Comparison of ENCODE assay signal across 21 cellular contexts in genomic region chr2:97747285-97747684, GRCh38. TPM values are rescaled to one million over a fixed set of nuclear protein-coding genes. Genes with fewer than 3 reads are reported as not detected.
DNase-seq lines count a peak whose midpoint lies in the region; ATAC-seq and TF ChIP-seq lines count a peak whose summit lies in the region.
"Had no signal": no experiment of that assay in that cellular context is flagged by ENCODE, and none has a peak within 500 bp of the region (broad histone marks: within the 10 kb centered on the region; RNA-seq: fewer than 3 reads in every experiment).

No MANE protein-coding gene starts in this region.

- H3K4me3 Mint-ChIP-seq in CD4-positive, alpha-beta T cell: no peak overlapping the region
- peak overlapping the region; percentile 11 for H3K4me3 Mint-ChIP-seq in activated naive CD8-positive, alpha-beta T cell treated with anti-CD3 and anti-CD28 coated beads, Interleukin-2, amount 10 ng/mL, durations not matched to agents 7 days and 5 days
- H3K4me3 Mint-ChIP-seq in naive thymus-derived CD8-positive, alpha-beta T cell: peak overlapping the region in 1 of 10 donors; percentile 22
- H3K4me3 Mint-ChIP-seq: activated naive CD4-positive, alpha-beta T cell treated with anti-CD3 and anti-CD28 coated beads for 36 hours; mesothelial cell of epicardium had no signal

- TF ChIP-seq POLR2A in GM18505 (IDR thresholded peaks at IDR 0.05; ENCODE audit: borderline replicate concordance, extremely low read depth, insufficient read depth, insufficient read length): peak; percentile 23

- peak overlapping the region; percentile 4 for H3K27ac Mint-ChIP-seq in CD4-positive, alpha-beta T cell
- peak overlapping the region; percentile 67 for H3K27ac Mint-ChIP-seq in activated naive CD8-positive, alpha-beta T cell treated with anti-CD3 and anti-CD28 coated beads, Interleukin-2, amount 10 ng/mL, durations not matched to agents 7 days and 5 days
- H3K27ac Mint-ChIP-seq in naive thymus-derived CD8-positive, alpha-beta T cell: peak overlapping the region in 9 of 10 donors; percentile 6 to 80 (median 55)
- H3K27ac Mint-ChIP-seq: activated naive CD4-positive, alpha-beta T cell treated with anti-CD3 and anti-CD28 coated beads for 36 hours had no signal

- no peak for DNase-seq in CD4-positive, alpha-beta T cell
- no peak for DNase-seq in activated naive CD8-positive, alpha-beta T cell treated with anti-CD3 and anti-CD28 coated beads, Interleukin-2, amount 10 ng/mL, durations not matched to agents 7 days and 5 days
- no peak for DNase-seq in naive thymus-derived CD8-positive, alpha-beta T cell
- DNase-seq in pons (ENCODE audit: low spot score): no peak
- DNase-seq: activated naive CD4-positive, alpha-beta T cell treated with anti-CD3 and anti-CD28 coated beads for 36 hours; BE2C; brain microvascular endothelial cell; DMS79; esophagus squamous epithelium; kidney glomerular epithelial cell; NCI-H2081 treated with DMSO at 0.1 percent for 48 hours; NCI-H774; Peyer's patch; stimulated activated CD4-positive, alpha-beta T cell treated with anti-CD3 and anti-CD28 coated beads, Interleukin-4, amount 100 ng/mL, for 4 hours had no signal

- H3K27me3 ChIP-seq in CD4-positive, alpha-beta T cell (ENCODE audit: control insufficient read depth, insufficient read depth, low read length): no peaks in the 10 kb centered on the region
- H3K27me3 ChIP-seq: BE2C, brain microvascular endothelial cell, esophagus squamous epithelium, hepatocyte, Peyer's patch had no signal

- no peak for ATAC-seq in CD4-positive, alpha-beta T cell (ENCODE audit: poor library complexity)
- ATAC-seq in GM18505 (IDR thresholded peaks at IDR 0.05; ENCODE audit: unreplicated experiment) (no peak), HG03342 (IDR thresholded peaks at IDR 0.05; ENCODE audit: unreplicated experiment) (no peak), HG02678 (IDR thresholded peaks at IDR 0.05; ENCODE audit: unreplicated experiment) (no peak)
- peak; percentile 8 for ATAC-seq in activated naive CD8-positive, alpha-beta T cell treated with anti-CD3 and anti-CD28 coated beads, Interleukin-2, amount 10 ng/mL, durations not matched to agents 7 days and 5 days (ENCODE audit: low read depth)
- no peak for ATAC-seq in naive thymus-derived CD8-positive, alpha-beta T cell

- intact Hi-C loops in CD4-positive, alpha-beta T cell (cut with DNase I, micrococcal nuclease): no loop called here

- no peak for TF ChIP-seq CTCF in CD4-positive, alpha-beta T cell (IDR thresholded peaks at IDR 0.05)

- POLR2A ChIA-PET in CD4-positive, alpha-beta T cell (lab: Charles Lee): interaction anchor here (1.7 to 3.3 kb wide), 2 partner anchors 29 to 34 kb away, joined by 6 to 18 read pairs; partner anchors contain the start of gene ZAP70
- POLR2A ChIA-PET in activated naive CD8-positive, alpha-beta T cell treated with anti-CD3 and anti-CD28 coated beads, Interleukin-2, amount 10 ng/mL, durations not matched to agents 7 days and 5 days (lab: Charles Lee): interaction anchor here (0.6 to 1.2 kb wide), 2 partner anchors 28 to 49 kb away, joined by 3 to 5 read pairs; no protein-coding TSS in a partner anchor
- POLR2A ChIA-PET in naive thymus-derived CD8-positive, alpha-beta T cell (lab: Charles Lee): interaction anchor here (0.7 to 1.3 kb wide), 2 partner anchors 14 to 157 kb away, joined by 3 read pairs; no protein-coding TSS in a partner anchor

- no peak overlapping the region for H3K27ac ChIP-seq in CD4-positive, alpha-beta T cell (ENCODE audit: low read depth, low read length)
- H3K27ac ChIP-seq: brain microvascular endothelial cell, hepatocyte, Peyer's patch, thoracic aorta had no signal

- no peaks in the 10 kb centered on the region for H3K9me3 ChIP-seq in CD4-positive, alpha-beta T cell (ENCODE audit: control insufficient read depth, low read length)
- H3K9me3 ChIP-seq: BE2C, esophagus squamous epithelium, Peyer's patch, thoracic aorta had no signal

- peaks cover 56% of the 10 kb centered on the region for H3K4me1 Mint-ChIP-seq in CD4-positive, alpha-beta T cell (ENCODE audit: low read depth)
- H3K4me1 Mint-ChIP-seq in activated naive CD8-positive, alpha-beta T cell treated with anti-CD3 and anti-CD28 coated beads, Interleukin-2, amount 10 ng/mL, durations not matched to agents 7 days and 5 days: peaks cover 42% of the 10 kb centered on the region
- H3K4me1 Mint-ChIP-seq in naive thymus-derived CD8-positive, alpha-beta T cell: peaks cover 32 to 61% (median 59%) of the 10 kb centered on the region in 4 donors

- CTCF ChIA-PET in CD4-positive, alpha-beta T cell (lab: Charles Lee): interaction anchor here (2.1 kb wide), 1 partner anchor 38 kb away, joined by 23 read pairs; no protein-coding TSS in a partner anchor

- H3K27me3 Mint-ChIP-seq in CD4-positive, alpha-beta T cell: no peaks in the 10 kb centered on the region
- no peaks in the 10 kb centered on the region for H3K27me3 Mint-ChIP-seq in activated naive CD8-positive, alpha-beta T cell treated with anti-CD3 and anti-CD28 coated beads, Interleukin-2, amount 10 ng/mL, durations not matched to agents 7 days and 5 days
- H3K27me3 Mint-ChIP-seq in naive thymus-derived CD8-positive, alpha-beta T cell: no peaks in the 10 kb centered on the region

- peaks cover 13% of the 10 kb centered on the region for H3K36me3 Mint-ChIP-seq in CD4-positive, alpha-beta T cell (ENCODE audit: low read depth)
- H3K36me3 Mint-ChIP-seq in activated naive CD8-positive, alpha-beta T cell treated with anti-CD3 and anti-CD28 coated beads, Interleukin-2, amount 10 ng/mL, durations not matched to agents 7 days and 5 days: peaks cover 8% of the 10 kb centered on the region
- peaks cover 0 to 5% (median 0%) of the 10 kb centered on the region in 3 donors for H3K36me3 Mint-ChIP-seq in naive thymus-derived CD8-positive, alpha-beta T cell

- no peaks in the 10 kb centered on the region for H3K9me3 Mint-ChIP-seq in CD4-positive, alpha-beta T cell
- H3K9me3 Mint-ChIP-seq in activated naive CD8-positive, alpha-beta T cell treated with anti-CD3 and anti-CD28 coated beads, Interleukin-2, amount 10 ng/mL, durations not matched to agents 7 days and 5 days: no peaks in the 10 kb centered on the region
- no peaks in the 10 kb centered on the region for H3K9me3 Mint-ChIP-seq in naive thymus-derived CD8-positive, alpha-beta T cell
- H3K9me3 Mint-ChIP-seq: activated naive CD4-positive, alpha-beta T cell treated with anti-CD3 and anti-CD28 coated beads for 36 hours had no signal

RNA-seq across cellular contexts. Expression of gene ZAP70, which starts 33.9 kb away (rescaled TPM):
- total RNA-seq in CD4-positive, alpha-beta T cell: 100 to 1,000 TPM; 440 to 470 TPM
- total RNA-seq in activated naive CD8-positive, alpha-beta T cell treated with anti-CD3 and anti-CD28 coated beads, Interleukin-2, amount 10 ng/mL, durations not matched to agents 7 days and 5 days: 100 to 1,000 TPM; 350 to 367 TPM
- 100 to 1,000 TPM; 490 to 503 TPM for total RNA-seq in naive thymus-derived CD8-positive, alpha-beta T cell
- polyA plus RNA-seq in naive thymus-derived CD8-positive, alpha-beta T cell: 100 to 1,000 TPM; 131 to 168 (median 149) TPM
- total RNA-seq: MCF 10A had no signal

Comparison
In these comparisons a context has a peak if more than half of its experiments do, and no peak if none do; other contexts are left out.
1. H3K27ac Mint-ChIP-seq: peak in every context shown above with its lines; median percentile 67 in activated naive CD8-positive, alpha-beta T cell treated with anti-CD3 and anti-CD28 coated beads, Interleukin-2, amount 10 ng/mL, durations not matched to agents 7 days and 5 days; 55 in naive thymus-derived CD8-positive, alpha-beta T cell; 4 in CD4-positive, alpha-beta T cell.